1 cellular context compared by ENCODE assay signal in genomic region chr3:52216585-52217408, GRCh38.
TF ChIP-seq lines count a peak whose summit lies in the region.

No MANE protein-coding gene starts in this region.

TF ChIP-seq in endothelial cell of umbilical vein, 7 proteins besides CTCF, POLR2A, EP300 and RAD21:
- TF ChIP-seq MAX (IDR thresholded peaks at IDR 0.05; ENCODE audit: insufficient read depth, insufficient read length): peak; percentile 25
- TF ChIP-seq GATA2 (IDR thresholded peaks at IDR 0.05; ENCODE audit: insufficient read depth, insufficient read length, low read depth, low read length): peak; percentile 99
- peak; percentile 99 for TF ChIP-seq FOS (IDR thresholded peaks at IDR 0.05; ENCODE audit: borderline replicate concordance, insufficient read depth, low read length)
- no peak for TF ChIP-seq EZH2 (IDR thresholded peaks at IDR 0.05; ENCODE audit: borderline replicate concordance, low read depth, low read length, severe bottlenecking)
- no peak for TF ChIP-seq MYC (IDR thresholded peaks at IDR 0.05; ENCODE audit: low read depth, low read length)
- peak; percentile 99 for TF ChIP-seq POLR2AphosphoS5 (IDR thresholded peaks at IDR 0.05; ENCODE audit: insufficient read depth, low read depth, low read length)
- peak; percentile 99 for TF ChIP-seq JUN (IDR thresholded peaks at IDR 0.05; ENCODE audit: borderline replicate concordance, insufficient read depth, insufficient read length, low read depth)
